ENCODE assay signal across 16 cellular contexts in the genomic region with DNA sequence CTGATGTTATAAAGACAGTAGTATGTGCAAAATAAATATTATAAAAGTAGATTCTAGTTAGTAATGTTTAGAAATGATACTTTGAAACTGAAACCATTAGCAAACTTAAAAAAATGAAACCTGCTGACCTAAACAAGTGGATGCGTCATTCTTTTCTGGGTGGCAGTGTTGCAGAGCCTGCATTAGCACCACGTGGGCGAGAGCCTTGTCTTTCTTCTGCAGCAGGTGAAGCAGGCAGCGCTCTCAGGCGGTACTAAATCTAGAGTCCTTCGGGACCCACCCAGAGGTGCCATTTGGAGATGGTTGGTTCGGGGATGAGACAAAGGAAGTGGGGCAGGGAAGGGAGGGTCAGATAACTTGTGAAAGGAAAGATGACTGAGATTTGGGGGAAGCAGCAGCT.
DNase-seq lines count a peak whose midpoint lies in the region; ATAC-seq and TF ChIP-seq lines count a peak whose summit lies in the region.
"Had no signal": no experiment of that assay in that cellular context is flagged by ENCODE, and none has a peak within 500 bp of the region (broad histone marks: within the 10 kb centered on the region; RNA-seq: fewer than 3 reads in every experiment).

No MANE protein-coding gene starts in this region.

- H2AFZ ChIP-seq in parathyroid adenoma, result peak overlapping the region; percentile 8

- H3K4me2 ChIP-seq in parathyroid adenoma (ENCODE audit: low read length), result peak overlapping the region; percentile 53

- H3K27ac ChIP-seq in parathyroid adenoma, result no peak overlapping the region
- H3K27ac ChIP-seq: foreskin keratinocyte, neutrophil, VCaP had no signal

- H3K9me3 ChIP-seq in parathyroid adenoma (ENCODE audit: control insufficient read depth, low read length), result no peaks in the 10 kb centered on the region
- H3K9me3 ChIP-seq: neutrophil had no signal

- TF ChIP-seq CTCF in parathyroid adenoma (IDR thresholded peaks at IDR 0.05), result no peak

- no peak overlapping the region for H3K9ac ChIP-seq in parathyroid adenoma

- no peaks in the 10 kb centered on the region for H3K4me1 ChIP-seq in parathyroid adenoma
- H3K4me1 ChIP-seq: foreskin keratinocyte had no signal

- ATAC-seq in GM18520 (IDR thresholded peaks at IDR 0.05; ENCODE audit: unreplicated experiment) (peak; percentile 49), HG02798 (IDR thresholded peaks at IDR 0.05; ENCODE audit: poor library complexity, unreplicated experiment) (peak; percentile 75)
- ATAC-seq: foreskin keratinocyte, SK-N-SH treated with all-trans-retinoic acid at 6 μM for 48 hours had no signal

- no peaks in the 10 kb centered on the region for H3K27me3 ChIP-seq in parathyroid adenoma (ENCODE audit: control insufficient read depth, insufficient read depth, low read length)
- H3K27me3 ChIP-seq: foreskin keratinocyte, neutrophil had no signal

- DNase-seq in RPMI8226 (peak; percentile 92), ecto neural progenitor cell (ENCODE audit: low spot score) (no peak), NCI-H146 treated with DMSO at 0.1 percent for 48 hours (lab: John Stamatoyannopoulos, UW; ENCODE audit: unreplicated experiment) (no peak), COLO829 (ENCODE audit: low spot score) (no peak)
- DNase-seq: activated gamma-delta T cell; CD4-positive, CD25-positive, alpha-beta regulatory T cell; effector CD4-positive, alpha-beta T cell; foreskin keratinocyte; NCI-H1930; stimulated activated naive CD4-positive, alpha-beta T cell had no signal

- peak overlapping the region; percentile 35 for H3K4me3 ChIP-seq in parathyroid adenoma (ENCODE audit: low read depth, low read length)

- H3K79me2 ChIP-seq in parathyroid adenoma, result no peaks in the 10 kb centered on the region

- no peaks in the 10 kb centered on the region for H3K36me3 ChIP-seq in parathyroid adenoma (ENCODE audit: control insufficient read depth, insufficient read depth, low read length)
- H3K36me3 ChIP-seq: neutrophil had no signal
